In the genomic region with DNA sequence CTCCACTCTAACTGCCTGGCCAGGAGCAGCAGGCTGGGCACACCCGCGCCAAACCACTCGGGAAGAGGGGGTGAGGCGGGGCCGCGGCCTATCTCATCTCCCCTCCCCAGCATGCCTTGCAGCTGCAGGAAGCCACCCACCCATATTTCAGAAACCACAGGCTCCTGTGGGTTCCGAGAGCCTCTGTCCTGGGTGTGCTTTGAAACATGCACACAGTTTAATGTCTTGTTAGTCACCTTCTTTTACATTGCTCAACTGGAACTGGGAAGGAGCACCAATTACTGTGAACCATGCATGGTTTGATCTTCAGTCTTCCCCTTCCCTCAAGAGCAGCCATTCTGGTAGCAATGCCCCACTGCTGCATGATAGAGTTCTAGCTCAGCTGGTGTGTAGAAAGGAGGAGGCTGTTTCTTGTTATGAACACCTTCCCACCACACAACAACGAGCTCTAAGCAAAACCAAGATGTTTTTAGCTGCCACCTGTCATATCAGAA, we compare ENCODE assay signal across 9 cellular contexts. TPM values are rescaled to one million over a fixed set of nuclear protein-coding genes. Genes with fewer than 3 reads are reported as not detected.
DNase-seq lines count a peak whose midpoint lies in the region; ATAC-seq and TF ChIP-seq lines count a peak whose summit lies in the region.
"Had no signal": no experiment of that assay in that cellular context is flagged by ENCODE, and none has a peak within 500 bp of the region (broad histone marks: within the 10 kb centered on the region; RNA-seq: fewer than 3 reads in every experiment).

No MANE protein-coding gene starts in this region.

- TF ChIP-seq CTCF in GM20000 (IDR thresholded peaks at IDR 0.05; ENCODE audit: extremely low read depth, missing control alignments) (no peak), suprapubic skin (IDR thresholded peaks at IDR 0.05) (no peak), RWPE1 (conservative IDR thresholded peaks at IDR 0.05; ENCODE audit: low read depth) (no peak)

- POLR2A ChIA-PET in activated CD4-positive, alpha-beta T cell treated with anti-CD3 and anti-CD28 coated beads for 36 hours (lab: Charles Lee) = interaction anchor here (0.8 to 2.7 kb wide), 17 partner anchors 16 to 92 kb away, joined by 3 to 6 read pairs (median 4); a partner anchor contains a TSS
- POLR2A ChIA-PET in RWPE1 (lab: Yijun Ruan, JAX; ENCODE audit: low non-redundant PET) = no interaction called here

- H3K36me3 ChIP-seq in suprapubic skin = no peaks in the 10 kb centered on the region

- no peak for TF ChIP-seq EP300 in suprapubic skin (IDR thresholded peaks at IDR 0.05)

- H3K9me3 ChIP-seq in suprapubic skin = no peaks in the 10 kb centered on the region

- no peaks in the 10 kb centered on the region for H3K9me3 Mint-ChIP-seq in activated CD4-positive, alpha-beta T cell treated with anti-CD3 and anti-CD28 coated beads for 36 hours (ENCODE audit: low read depth)
- H3K9me3 Mint-ChIP-seq: nephron had no signal

- H3K4me1 Mint-ChIP-seq in activated CD4-positive, alpha-beta T cell treated with anti-CD3 and anti-CD28 coated beads for 36 hours = peaks cover 93% of the 10 kb centered on the region
- H3K4me1 Mint-ChIP-seq: nephron had no signal

- H3K4me3 ChIP-seq in suprapubic skin = no peak overlapping the region

- H3K27ac ChIP-seq in suprapubic skin (no peak overlapping the region), RWPE1 (no peak overlapping the region)

- 53% methylated on average over 8 of the region's 8 CpGs for WGBS in suprapubic skin

- intact Hi-C loops in activated CD4-positive, alpha-beta T cell treated with anti-CD3 and anti-CD28 coated beads for 36 hours (cut with DNase I, micrococcal nuclease) = loop anchor here (1.0 to 2.0 kb wide), 12 partner anchors 25 to 118 kb away; no protein-coding TSS in a partner anchor
- intact Hi-C loops in cardiac septum (cut with DNase I) = no loop called here

- H3K27me3 Mint-ChIP-seq in activated CD4-positive, alpha-beta T cell treated with anti-CD3 and anti-CD28 coated beads for 36 hours = no peaks in the 10 kb centered on the region

- peak; percentile 28 for ATAC-seq in HG03558 (IDR thresholded peaks at IDR 0.05; ENCODE audit: extremely low read depth, unreplicated experiment)
- peak; percentile 77 for ATAC-seq in activated CD4-positive, alpha-beta T cell treated with anti-CD3 and anti-CD28 coated beads for 36 hours

- DNase-seq in GM20000 (ENCODE audit: low spot score) (peak; percentile 37), cardiac septum (ENCODE audit: low spot score) (peak; percentile 72), NCI-H226 (no peak), suprapubic skin (ENCODE audit: low spot score in 2 of 2) (no peak), RWPE1 (ENCODE audit: low spot score) (no peak)
- DNase-seq in activated CD4-positive, alpha-beta T cell treated with anti-CD3 and anti-CD28 coated beads for 36 hours = peak; percentile 87
- peak; percentile 74 for DNase-seq in stimulated activated naive CD4-positive, alpha-beta T cell treated with Interleukin-2 at 50 U/mL for 16 hours (lab: John Stamatoyannopoulos, UW)

- H3K4me1 ChIP-seq in suprapubic skin = no peaks in the 10 kb centered on the region

- no peak for TF ChIP-seq POLR2A in suprapubic skin (IDR thresholded peaks at IDR 0.05)

- H3K4me3 Mint-ChIP-seq in activated CD4-positive, alpha-beta T cell treated with anti-CD3 and anti-CD28 coated beads for 36 hours = peak overlapping the region; percentile 58
- H3K4me3 Mint-ChIP-seq: nephron had no signal

- H3K27ac Mint-ChIP-seq in activated CD4-positive, alpha-beta T cell treated with anti-CD3 and anti-CD28 coated beads for 36 hours = peak overlapping the region; percentile 98
- H3K27ac Mint-ChIP-seq: nephron had no signal

- no peaks in the 10 kb centered on the region for H3K27me3 ChIP-seq in suprapubic skin

- H3K36me3 Mint-ChIP-seq in activated CD4-positive, alpha-beta T cell treated with anti-CD3 and anti-CD28 coated beads for 36 hours (ENCODE audit: low read depth) = peaks cover 4% of the 10 kb centered on the region

- CTCF ChIA-PET in activated CD4-positive, alpha-beta T cell treated with anti-CD3 and anti-CD28 coated beads for 36 hours (lab: Charles Lee) = interaction anchor here (0.6 to 3.4 kb wide), 21 partner anchors 8 to 896 kb away, joined by 3 to 27 read pairs (median 4); no protein-coding TSS in a partner anchor
- CTCF ChIA-PET in RWPE1 (lab: Yijun Ruan, JAX) = no interaction called here

RNA-seq across cellular contexts. Expression of a gene that starts 37.6 kb away (rescaled TPM):
- total RNA-seq in activated CD4-positive, alpha-beta T cell treated with anti-CD3 and anti-CD28 coated beads for 36 hours = 100 to 1,000 TPM; 245 to 260 TPM
- total RNA-seq in cardiac septum (2.2 TPM), suprapubic skin (10 to 100 TPM in 1 of 4 donors, 1 to 10 TPM in 3; 3.2 to 17.5 (median 6.2) TPM)

Comparison
In these comparisons a context has a peak if more than half of its experiments do, and no peak if none do; other contexts are left out.
1. DNase-seq: peak in GM20000 (single experiment), activated CD4-positive, alpha-beta T cell treated with anti-CD3 and anti-CD28 coated beads for 36 hours (single experiment), cardiac septum (single experiment) and stimulated activated naive CD4-positive, alpha-beta T cell treated with Interleukin-2 at 50 U/mL for 16 hours (single experiment); none in NCI-H226 (single experiment), suprapubic skin (0 of 2) and RWPE1 (single experiment).
2. RNA of a gene that starts 37.6 kb away (total RNA-seq): 245 to 260 TPM in activated CD4-positive, alpha-beta T cell treated with anti-CD3 and anti-CD28 coated beads for 36 hours; 3.2 to 17.5 TPM in suprapubic skin and 2.2 TPM in cardiac septum (single experiment); every median in the first group is over 10 times any median in the second.